ENCODE assay signal across 8 cellular contexts in genomic region chr9:40991100-40991740, GRCh38.
DNase-seq lines count a peak whose midpoint lies in the region; ATAC-seq and TF ChIP-seq lines count a peak whose summit lies in the region.
"Not testable (repeated sequence)": the region's sequence is repeated elsewhere in the genome, so short reads cannot be mapped to it uniquely, and the experiment has no call there.

No MANE protein-coding gene starts in this region.

- H4K20me1 ChIP-seq in GM23338 (replicated peaks; ENCODE audit: insufficient read depth); PC-9 (ENCODE audit: insufficient read depth); neural progenitor cell (ENCODE audit: low read depth): not testable (repeated sequence)

- in situ Hi-C loops in astrocyte of the spinal cord (cut with HindIII; ENCODE audit: low sequenced_read_pairs), result not testable (repeated sequence)

- intact Hi-C loops in PC-9 (cut with micrococcal nuclease; ENCODE audit: unreplicated experiment); esophagus muscularis mucosa (cut with DNase I): not testable (repeated sequence)

- H3K4me2 ChIP-seq in GM23338 (peak overlapping the region; percentile 99), PC-9 (peak overlapping the region; percentile 86), neural progenitor cell (peak overlapping the region; percentile 85)

- H3K4me3 ChIP-seq in GM23338 (peak overlapping the region; percentile 99), PC-9 (peak overlapping the region; percentile 80), astrocyte of the spinal cord (ENCODE audit: low read depth, low read length) (peak overlapping the region; percentile 90), esophagus muscularis mucosa (peak overlapping the region; percentile 68 to 94 (median 92)), neural progenitor cell (peak overlapping the region; percentile 74)

- H3K9me3 Mint-ChIP-seq in GM23338 (peaks cover 32% of the 10 kb centered on the region), neural progenitor cell (peaks cover 11% of the 10 kb centered on the region)

- not testable (repeated sequence) for H3K9me2 ChIP-seq in GM23338 (ENCODE audit: insufficient read depth); PC-9 (ENCODE audit: insufficient read depth)

- not testable (repeated sequence) for H3K4me1 Mint-ChIP-seq in GM23338
- H3K4me1 Mint-ChIP-seq in neural progenitor cell, result peaks cover 11% of the 10 kb centered on the region

- BruUV-seq in PC-9 (replicated peaks; lab: Mats Ljungman, UMichigan), result TSS peak; percentile 70

- CTCF ChIA-PET in PC-9 (lab: Charles Lee), result not testable (repeated sequence)

- ATAC-seq in GM23338, result not testable (repeated sequence)

- not testable (repeated sequence) for H3K27ac Mint-ChIP-seq in GM23338, neural progenitor cell

- not testable (repeated sequence) for TF ChIP-seq CTCF in GM23338 (conservative IDR thresholded peaks at IDR 0.05; ENCODE audit: low read depth in 2 of 2); PC-9 (conservative IDR thresholded peaks at IDR 0.05); astrocyte of the spinal cord (IDR thresholded peaks at IDR 0.05; ENCODE audit: low read depth, low read length); esophagus muscularis mucosa (IDR thresholded peaks at IDR 0.05); neural progenitor cell (IDR thresholded peaks at IDR 0.05)

- H3K27me3 ChIP-seq in GM23338 (ENCODE audit: insufficient read depth) (peaks cover 42% of the 10 kb centered on the region), neural progenitor cell (peaks cover 25% of the 10 kb centered on the region)
- H3K27me3 ChIP-seq in PC-9 (ENCODE audit: insufficient read depth, low read depth); esophagus muscularis mucosa: not testable (repeated sequence)

- H3K36me3 ChIP-seq in GM23338 (ENCODE audit: insufficient read depth); PC-9 (ENCODE audit: low read depth); neural progenitor cell: not testable (repeated sequence)
- H3K36me3 ChIP-seq in esophagus muscularis mucosa, result peaks cover 0 to 17% (median 2%) of the 10 kb centered on the region in 4 donors

- H3K4me1 ChIP-seq in GM23338 (ENCODE audit: insufficient read depth) (peaks cover 19% of the 10 kb centered on the region; the same call in 1 of the 2 replicates), esophagus muscularis mucosa (peaks cover 15 to 47% (median 40%) of the 10 kb centered on the region in 4 donors)
- H3K4me1 ChIP-seq in PC-9 (replicated peaks; ENCODE audit: insufficient read depth); neural progenitor cell: not testable (repeated sequence)

- DNase-seq in AG20443 (ENCODE audit: low spot score) (peak; percentile 3), GM23338 (ENCODE audit: low spot score) (peak; percentile 3), iPS-NIHi7 (ENCODE audit: extremely low spot score) (peak; percentile 0), superior temporal gyrus (ENCODE audit: extremely low spot score) (peak; percentile 64)
- DNase-seq in PC-9; astrocyte of the spinal cord (ENCODE audit: low read depth, low spot score); esophagus muscularis mucosa (ENCODE audit: extremely low spot score); neural progenitor cell (ENCODE audit: low spot score): not testable (repeated sequence)

- not testable (repeated sequence) for H3K27me3 Mint-ChIP-seq in GM23338 (ENCODE audit: insufficient read depth, low read depth, poor library complexity); neural progenitor cell (ENCODE audit: insufficient read depth, low read depth)

- not testable (repeated sequence) for H3F3A ChIP-seq in GM23338 (replicated peaks; ENCODE audit: low read depth); PC-9 (ENCODE audit: insufficient read depth, low read depth); neural progenitor cell (ENCODE audit: low read depth)

- not testable (repeated sequence) for H3K79me2 ChIP-seq in GM23338 (replicated peaks; ENCODE audit: insufficient read depth); PC-9 (ENCODE audit: low read depth); neural progenitor cell (ENCODE audit: low read depth)

- TF ChIP-seq EP300 in esophagus muscularis mucosa (IDR thresholded peaks at IDR 0.05), result not testable (repeated sequence)

- H3K9me3 ChIP-seq in PC-9 (ENCODE audit: insufficient read depth, low read depth); esophagus muscularis mucosa; neural progenitor cell (ENCODE audit: low read depth): not testable (repeated sequence)

- not testable (repeated sequence) for H3K9ac ChIP-seq in neural progenitor cell

- not testable (repeated sequence) for H3K36me3 Mint-ChIP-seq in GM23338 (ENCODE audit: low read depth); neural progenitor cell

- POLR2A ChIA-PET in PC-9 (lab: Charles Lee; ENCODE audit: unreplicated experiment), result not testable (repeated sequence)

- H2AFZ ChIP-seq in GM23338 (peak overlapping the region; percentile 100), PC-9 (peak overlapping the region; percentile 99), neural progenitor cell (replicated peaks) (peak overlapping the region; percentile 99)

- whole genome bisulfite sequencing in esophagus muscularis mucosa, result 54% methylated on average over 20 of the region's 20 CpGs

- not testable (repeated sequence) for H3K27ac ChIP-seq in GM23338 (ENCODE audit: low read depth); neural progenitor cell
- 0 out of 2 replicates have a peak overlapping the region, but pooled peaks have one; percentile 23 for H3K27ac ChIP-seq in PC-9
- H3K27ac ChIP-seq in esophagus muscularis mucosa (replicated peaks in 1 of 4), result peak overlapping the region; percentile 93 to 98 (median 96)

- H3K4me3 Mint-ChIP-seq in GM23338, neural progenitor cell: not testable (repeated sequence)

- not testable (repeated sequence) for TF ChIP-seq POLR2A in esophagus muscularis mucosa (IDR thresholded peaks at IDR 0.05; ENCODE audit: low read depth)
